8 cellular contexts compared by ENCODE assay signal in the genomic region with DNA sequence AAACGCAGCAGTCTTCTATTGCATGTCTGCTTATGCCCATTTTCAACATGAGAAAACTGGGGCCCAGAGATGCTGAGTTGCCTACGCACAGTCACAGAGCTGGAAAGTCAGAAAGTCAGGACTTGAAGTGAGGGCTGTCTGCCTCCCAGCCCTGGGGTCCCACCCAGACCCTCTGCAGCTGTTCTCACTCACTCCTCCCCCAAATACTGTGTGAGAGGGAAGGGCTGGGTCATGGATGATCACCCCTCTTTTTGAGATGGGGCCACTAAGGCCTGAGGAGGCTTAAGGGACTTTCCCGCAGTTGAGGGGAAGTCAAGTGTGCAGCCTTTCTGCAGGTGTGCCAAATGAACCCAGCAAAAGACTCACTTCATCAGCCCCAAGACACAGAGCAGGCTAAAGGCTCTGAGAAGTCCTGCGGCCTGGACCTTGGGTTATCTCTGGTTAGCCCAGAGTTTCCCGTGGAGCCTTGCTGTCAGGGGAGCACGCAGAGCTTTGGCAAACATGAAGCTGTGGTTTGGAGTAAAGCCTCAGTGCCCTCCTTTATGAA. TPM values are rescaled to one million over a fixed set of nuclear protein-coding genes. Genes with fewer than 3 reads are reported as not detected.
DNase-seq lines count a peak whose midpoint lies in the region; ATAC-seq and TF ChIP-seq lines count a peak whose summit lies in the region.

No MANE protein-coding gene starts in this region.

- no peak for TF ChIP-seq EP300 in SK-N-SH (IDR thresholded peaks at IDR 0.05; ENCODE audit: borderline replicate concordance in 1 of 2, low read depth in 1 of 2, low read length in 1 of 2)

- peak overlapping the region; percentile 49 for H3K27ac ChIP-seq in naive thymus-derived CD4-positive, alpha-beta T cell (ENCODE audit: low read depth, low read length)
- H3K27ac ChIP-seq in SK-N-SH (ENCODE audit: low read depth in 2 of 2, low read length in 1 of 2) = no peak overlapping the region

- H3K36me3 ChIP-seq in naive thymus-derived CD4-positive, alpha-beta T cell (ENCODE audit: control insufficient read depth in 2 of 3, insufficient read depth in 3 of 3, low read length in 3 of 3) = peaks cover 0 to 20% (median 0%) of the 10 kb centered on the region in 3 experiments
- no peaks in the 10 kb centered on the region for H3K36me3 ChIP-seq in SK-N-SH (replicated peaks in 1 of 2; ENCODE audit: control insufficient read depth in 1 of 2, insufficient read depth in 2 of 2, low read length in 1 of 2)

- no peaks in the 10 kb centered on the region for H3K27me3 ChIP-seq in naive thymus-derived CD4-positive, alpha-beta T cell (ENCODE audit: control insufficient read depth in 2 of 2, insufficient read depth in 2 of 2, low read length in 2 of 2)
- no peaks in the 10 kb centered on the region for H3K27me3 ChIP-seq in SK-N-SH (ENCODE audit: insufficient read depth)

- H2AFZ ChIP-seq in SK-N-SH (ENCODE audit: low read depth) = no peak overlapping the region

- H3K9me3 ChIP-seq in naive thymus-derived CD4-positive, alpha-beta T cell (ENCODE audit: control insufficient read depth in 2 of 3, low read length in 3 of 3) = no peaks in the 10 kb centered on the region
- H3K9me3 ChIP-seq in SK-N-SH = no peaks in the 10 kb centered on the region

- no peaks in the 10 kb centered on the region for H3K9me2 ChIP-seq in SK-N-SH

- POLR2A ChIA-PET in activated CD4-positive, alpha-beta T cell treated with anti-CD3 and anti-CD28 coated beads for 36 hours (lab: Charles Lee) = interaction anchor here (0.6 kb wide), 1 partner anchor 39 kb away, joined by 4 read pairs; no protein-coding TSS in a partner anchor
- POLR2A ChIA-PET in naive thymus-derived CD4-positive, alpha-beta T cell (lab: Charles Lee) = interaction anchor here (1.9 kb wide), 1 partner anchor 12 kb away, joined by 4 read pairs; no protein-coding TSS in a partner anchor
- POLR2A ChIA-PET in SK-N-SH (lab: Yijun Ruan, JAX) = no interaction called here

- no peaks in the 10 kb centered on the region for H3K79me2 ChIP-seq in SK-N-SH (ENCODE audit: insufficient read depth)

- no peaks in the 10 kb centered on the region for H3K9me3 Mint-ChIP-seq in activated CD4-positive, alpha-beta T cell treated with anti-CD3 and anti-CD28 coated beads for 36 hours (ENCODE audit: low read depth)
- no peaks in the 10 kb centered on the region for H3K9me3 Mint-ChIP-seq in activated CD4-positive, alpha-beta T cell treated with anti-CD3 and anti-CD28 coated beads, Interleukin-2, amount 10 ng/mL, durations not matched to agents 24 days and 14 days
- no peaks in the 10 kb centered on the region for H3K9me3 Mint-ChIP-seq in naive thymus-derived CD4-positive, alpha-beta T cell

- H3K27ac Mint-ChIP-seq in activated CD4-positive, alpha-beta T cell treated with anti-CD3 and anti-CD28 coated beads for 36 hours = peak overlapping the region; percentile 43
- H3K27ac Mint-ChIP-seq in activated CD4-positive, alpha-beta T cell treated with anti-CD3 and anti-CD28 coated beads, Interleukin-2, amount 10 ng/mL, durations not matched to agents 24 days and 14 days = no peak overlapping the region
- peak overlapping the region in 7 of 9 donors; percentile 18 to 87 (median 61) for H3K27ac Mint-ChIP-seq in naive thymus-derived CD4-positive, alpha-beta T cell

- H3K4me3 Mint-ChIP-seq in activated CD4-positive, alpha-beta T cell treated with anti-CD3 and anti-CD28 coated beads for 36 hours = no peak overlapping the region
- no peak overlapping the region for H3K4me3 Mint-ChIP-seq in activated CD4-positive, alpha-beta T cell treated with anti-CD3 and anti-CD28 coated beads, Interleukin-2, amount 10 ng/mL, durations not matched to agents 24 days and 14 days
- peak overlapping the region in 4 of 10 donors; percentile 24 to 48 (median 30) for H3K4me3 Mint-ChIP-seq in naive thymus-derived CD4-positive, alpha-beta T cell

- H4K20me1 ChIP-seq in SK-N-SH (ENCODE audit: insufficient read depth) = no peaks in the 10 kb centered on the region

- 50% methylated on average over 6 of the region's 6 CpGs for WGBS in SK-N-SH (ENCODE audit: low lambda C conversion rate)

- DNase-seq in activated CD4-positive, alpha-beta T cell treated with anti-CD3 and anti-CD28 coated beads for 36 hours = peak; percentile 35
- DNase-seq in activated CD4-positive, alpha-beta T cell treated with anti-CD3 and anti-CD28 coated beads, Interleukin-2, amount 10 ng/mL, durations not matched to agents 24 days and 14 days = no peak
- no peak for DNase-seq in naive thymus-derived CD4-positive, alpha-beta T cell
- DNase-seq in head of caudate nucleus = no peak
- DNase-seq in foreskin melanocyte = no peak
- DNase-seq in SK-N-SH = no peak

- peaks cover 50% of the 10 kb centered on the region for H3K4me1 Mint-ChIP-seq in activated CD4-positive, alpha-beta T cell treated with anti-CD3 and anti-CD28 coated beads for 36 hours
- peaks cover 10% of the 10 kb centered on the region for H3K4me1 Mint-ChIP-seq in activated CD4-positive, alpha-beta T cell treated with anti-CD3 and anti-CD28 coated beads, Interleukin-2, amount 10 ng/mL, durations not matched to agents 24 days and 14 days
- H3K4me1 Mint-ChIP-seq in naive thymus-derived CD4-positive, alpha-beta T cell = peaks cover 11 to 79% (median 59%) of the 10 kb centered on the region in 7 donors

- intact Hi-C loops in activated CD4-positive, alpha-beta T cell treated with anti-CD3 and anti-CD28 coated beads for 36 hours (cut with DNase I, micrococcal nuclease) = no loop called here
- intact Hi-C loops in activated CD4-positive, alpha-beta T cell treated with anti-CD3 and anti-CD28 coated beads, Interleukin-2, amount 10 ng/mL, durations not matched to agents 24 days and 14 days (cut with micrococcal nuclease) = no loop called here
- intact Hi-C loops in naive thymus-derived CD4-positive, alpha-beta T cell (cut with micrococcal nuclease) = no loop called here
- intact Hi-C loops in head of caudate nucleus (cut with DNase I) = no loop called here

- CTCF ChIA-PET in activated CD4-positive, alpha-beta T cell treated with anti-CD3 and anti-CD28 coated beads for 36 hours (lab: Charles Lee) = interaction anchor here (0.5 to 0.7 kb wide), 3 partner anchors 27 to 64 kb away, joined by 3 to 5 read pairs (median 4); no protein-coding TSS in a partner anchor
- CTCF ChIA-PET in naive thymus-derived CD4-positive, alpha-beta T cell (lab: Charles Lee) = no interaction called here
- CTCF ChIA-PET in SK-N-SH (lab: Yijun Ruan, JAX) = interaction anchor here (1.1 to 2.0 kb wide), 2 partner anchors 23 to 69 kb away, joined by 4 to 8 read pairs; no protein-coding TSS in a partner anchor

- no peak for TF ChIP-seq RAD21 in SK-N-SH (IDR thresholded peaks at IDR 0.05; ENCODE audit: low read length)

- TF ChIP-seq CTCF in SK-N-SH (IDR thresholded peaks at IDR 0.05) = no peak

- no peak overlapping the region for H3K4me2 ChIP-seq in SK-N-SH

- H3K27me3 Mint-ChIP-seq in activated CD4-positive, alpha-beta T cell treated with anti-CD3 and anti-CD28 coated beads for 36 hours = no peaks in the 10 kb centered on the region
- H3K27me3 Mint-ChIP-seq in activated CD4-positive, alpha-beta T cell treated with anti-CD3 and anti-CD28 coated beads, Interleukin-2, amount 10 ng/mL, durations not matched to agents 24 days and 14 days = no peaks in the 10 kb centered on the region
- no peaks in the 10 kb centered on the region for H3K27me3 Mint-ChIP-seq in naive thymus-derived CD4-positive, alpha-beta T cell

- no peak overlapping the region for H3K4me3 ChIP-seq in naive thymus-derived CD4-positive, alpha-beta T cell (ENCODE audit: low read length)
- no peak overlapping the region for H3K4me3 ChIP-seq in SK-N-SH (ENCODE audit: low read depth in 2 of 2, low read length in 1 of 2)

- peaks cover 5% of the 10 kb centered on the region for H3K36me3 Mint-ChIP-seq in activated CD4-positive, alpha-beta T cell treated with anti-CD3 and anti-CD28 coated beads for 36 hours (ENCODE audit: low read depth)
- no peaks in the 10 kb centered on the region for H3K36me3 Mint-ChIP-seq in activated CD4-positive, alpha-beta T cell treated with anti-CD3 and anti-CD28 coated beads, Interleukin-2, amount 10 ng/mL, durations not matched to agents 24 days and 14 days (ENCODE audit: low read depth)
- H3K36me3 Mint-ChIP-seq in naive thymus-derived CD4-positive, alpha-beta T cell = peaks cover 0 to 22% (median 15%) of the 10 kb centered on the region in 5 donors

- no peak overlapping the region for H3K9ac ChIP-seq in SK-N-SH

- no peaks in the 10 kb centered on the region for H3F3A ChIP-seq in SK-N-SH (replicated peaks; ENCODE audit: insufficient read depth)

- peaks cover 14 to 32% of the 10 kb centered on the region in 2 donors for H3K4me1 ChIP-seq in naive thymus-derived CD4-positive, alpha-beta T cell (ENCODE audit: control insufficient read depth in 2 of 2, insufficient read depth in 2 of 2, low read length in 2 of 2)
- no peaks in the 10 kb centered on the region; a peak in 1 of 4 replicates for H3K4me1 ChIP-seq in SK-N-SH (ENCODE audit: control insufficient read depth in 1 of 2, insufficient read depth in 2 of 2, low read depth in 1 of 2, low read length in 1 of 2)

- ATAC-seq in activated CD4-positive, alpha-beta T cell treated with anti-CD3 and anti-CD28 coated beads for 36 hours = peak; percentile 63
- peak; percentile 86 for ATAC-seq in GM21515 (IDR thresholded peaks at IDR 0.05; ENCODE audit: unreplicated experiment)
- ATAC-seq in HG03354 (IDR thresholded peaks at IDR 0.05; ENCODE audit: poor library complexity, severe bottlenecking, unreplicated experiment) = peak; percentile 94
- ATAC-seq in naive thymus-derived CD4-positive, alpha-beta T cell = peak; percentile 68

TF ChIP-seq in SK-N-SH, 30 proteins besides CTCF, POLR2A, EP300 and RAD21:
- TF ChIP-seq MEF2A (IDR thresholded peaks at IDR 0.05; ENCODE audit: borderline replicate concordance, low read depth) = no peak
- no peak for TF ChIP-seq SIN3A (IDR thresholded peaks at IDR 0.05; ENCODE audit: borderline replicate concordance, low read depth, low read length)
- TF ChIP-seq YY1 (IDR thresholded peaks at IDR 0.05; ENCODE audit: low read depth) = no peak
- no peak for TF ChIP-seq NRF1 (IDR thresholded peaks at IDR 0.05; ENCODE audit: low read depth, low read length)

RNA-seq across cellular contexts. Expression of gene DTX1, which starts 18.7 kb away (rescaled TPM):
- 10 to 100 TPM; 12.0 to 12.9 TPM for total RNA-seq in activated CD4-positive, alpha-beta T cell treated with anti-CD3 and anti-CD28 coated beads for 36 hours
- 0.09 and 0.21 TPM in 2 replicates for total RNA-seq in activated CD4-positive, alpha-beta T cell treated with anti-CD3 and anti-CD28 coated beads, Interleukin-2, amount 10 ng/mL, durations not matched to agents 24 days and 14 days
- 10 to 100 TPM in 2 of 5 experiments, 1 to 10 TPM in 2, not detected in 1; 4.2 to 15.8 (median 8.8) TPM for total RNA-seq in naive thymus-derived CD4-positive, alpha-beta T cell
- 1 to 10 TPM in 1 of 2 donors, under 1 TPM in 1; 0.80 to 4.2 TPM for polyA plus RNA-seq in naive thymus-derived CD4-positive, alpha-beta T cell
- 0.72 and 1.0 TPM in 2 replicates for polyA plus RNA-seq in SK-N-SH (2012; rRNA removed)
- 0.40 and 0.96 TPM in 2 replicates for polyA plus RNA-seq in SK-N-SH (2012; cell fraction: cytosol; rRNA removed)
- 2.4 and 2.7 TPM in 2 replicates for polyA plus RNA-seq in SK-N-SH (2012; cell fraction: nucleus; rRNA removed)
